ENCODE assay signal across 1 cellular context in genomic region chr12:112381898-112382796, GRCh38.
TF ChIP-seq lines count a peak whose summit lies in the region.

HECTD4 (minus strand) TSS chr12:112382431; CDS start chr12:112382128, 303 bp downstream.

TF ChIP-seq in WTC11, 78 proteins besides CTCF, POLR2A, EP300 and RAD21 (continued from another document and continues in another):
- TF ChIP-seq PRDM15 (CRISPR knock-in tag; IDR thresholded peaks at IDR 0.05) (no peak), ATF2 (CRISPR knock-in tag; IDR thresholded peaks at IDR 0.05; ENCODE audit: borderline replicate concordance, low read depth) (no peak), ZNF671 (CRISPR knock-in tag; IDR thresholded peaks at IDR 0.05) (no peak), FOXJ3 (CRISPR knock-in tag; IDR thresholded peaks at IDR 0.05; ENCODE audit: borderline replicate concordance) (no peak), PRRX2 (CRISPR knock-in tag; IDR thresholded peaks at IDR 0.05) (no peak), NFATC4 (CRISPR knock-in tag; IDR thresholded peaks at IDR 0.05) (no peak), E2F5 (CRISPR knock-in tag; IDR thresholded peaks at IDR 0.05) (no peak), ZNF232 (CRISPR knock-in tag; IDR thresholded peaks at IDR 0.05) (no peak; the same call in 1 of the 2 replicates), ZNF121 (CRISPR knock-in tag; IDR thresholded peaks at IDR 0.05) (peak; percentile 100), ZNF317 (CRISPR knock-in tag; IDR thresholded peaks at IDR 0.05; ENCODE audit: borderline replicate concordance, low read depth) (no peak), SMAD4 (CRISPR knock-in tag; IDR thresholded peaks at IDR 0.05) (no peak), MYBL2 (CRISPR knock-in tag; IDR thresholded peaks at IDR 0.05) (no peak; the same call in 1 of the 2 replicates), TCF7 (CRISPR knock-in tag; IDR thresholded peaks at IDR 0.05; ENCODE audit: low read depth) (no peak), CREM (CRISPR knock-in tag; IDR thresholded peaks at IDR 0.05) (no peak), NR2C2 (CRISPR knock-in tag; IDR thresholded peaks at IDR 0.05) (peak; percentile 43; the same call in 1 of the 2 replicates), MLX (CRISPR knock-in tag; IDR thresholded peaks at IDR 0.05) (no peak), ZNF263 (CRISPR knock-in tag; IDR thresholded peaks at IDR 0.05; ENCODE audit: low read depth) (no peak), CDX4 (CRISPR knock-in tag; IDR thresholded peaks at IDR 0.05; ENCODE audit: borderline replicate concordance) (no peak), SOX15 (CRISPR knock-in tag; IDR thresholded peaks at IDR 0.05) (no peak), ZNF138 (CRISPR knock-in tag; conservative IDR thresholded peaks at IDR 0.05) (no peak), ATF3 (CRISPR knock-in tag; conservative IDR thresholded peaks at IDR 0.05) (no peak), SMAD3 (CRISPR knock-in tag; IDR thresholded peaks at IDR 0.05; ENCODE audit: borderline replicate concordance) (no peak), HMGA2 (CRISPR knock-in tag; IDR thresholded peaks at IDR 0.05) (no peak), SP1 (CRISPR knock-in tag; conservative IDR thresholded peaks at IDR 0.05) (peak; percentile 99), CREB1 (CRISPR knock-in tag; IDR thresholded peaks at IDR 0.05) (no peak), NR3C1 (CRISPR knock-in tag; conservative IDR thresholded peaks at IDR 0.05; ENCODE audit: low read depth) (no peak), ELF4 (CRISPR knock-in tag; IDR thresholded peaks at IDR 0.05; ENCODE audit: low read depth) (no peak), GRHL2 (CRISPR knock-in tag; IDR thresholded peaks at IDR 0.05; ENCODE audit: insufficient replicate concordance, severe bottlenecking) (no peak), ETV6 (CRISPR knock-in tag; IDR thresholded peaks at IDR 0.05) (no peak), JAZF1 (CRISPR knock-in tag; IDR thresholded peaks at IDR 0.05) (no peak), TEAD4 (CRISPR knock-in tag; IDR thresholded peaks at IDR 0.05) (no peak), ATF6 (CRISPR knock-in tag; IDR thresholded peaks at IDR 0.05) (no peak), TEAD1 (CRISPR knock-in tag; IDR thresholded peaks at IDR 0.05) (peak; percentile 76; the same call in 1 of the 2 replicates), ZNF416 (CRISPR knock-in tag; IDR thresholded peaks at IDR 0.05) (no peak), ZNF512 (CRISPR knock-in tag; IDR thresholded peaks at IDR 0.05; ENCODE audit: borderline replicate concordance) (no peak), USF2 (CRISPR knock-in tag; IDR thresholded peaks at IDR 0.05) (0 out of 2 replicates have a peak, but pooled peaks have one; percentile 10), PREB (CRISPR knock-in tag; IDR thresholded peaks at IDR 0.05; ENCODE audit: borderline replicate concordance) (no peak), GABPB1 (CRISPR knock-in tag; IDR thresholded peaks at IDR 0.05) (peak; percentile 61; the same call in 1 of the 2 replicates), STAT6 (CRISPR knock-in tag; conservative IDR thresholded peaks at IDR 0.05; ENCODE audit: low read depth) (no peak), E2F1 (CRISPR knock-in tag; IDR thresholded peaks at IDR 0.05) (no peak), ZMAT4 (CRISPR knock-in tag; IDR thresholded peaks at IDR 0.05) (no peak), RORB (CRISPR knock-in tag; IDR thresholded peaks at IDR 0.05) (no peak), CBFB (CRISPR knock-in tag; IDR thresholded peaks at IDR 0.05; ENCODE audit: low read depth) (no peak)
